In genomic region chr1:150765229-150765976, GRCh38 we compare ENCODE assay signal across 1 cellular context.
TF ChIP-seq lines count a peak whose summit lies in the region.

CTSS (minus strand) TSS chr1:150765778; CDS start chr1:150764763, 1,015 bp downstream.

TF ChIP-seq in GM12878, 131 proteins besides CTCF, POLR2A, EP300 and RAD21 (continued from another document):
- TF ChIP-seq, protein P1, sequence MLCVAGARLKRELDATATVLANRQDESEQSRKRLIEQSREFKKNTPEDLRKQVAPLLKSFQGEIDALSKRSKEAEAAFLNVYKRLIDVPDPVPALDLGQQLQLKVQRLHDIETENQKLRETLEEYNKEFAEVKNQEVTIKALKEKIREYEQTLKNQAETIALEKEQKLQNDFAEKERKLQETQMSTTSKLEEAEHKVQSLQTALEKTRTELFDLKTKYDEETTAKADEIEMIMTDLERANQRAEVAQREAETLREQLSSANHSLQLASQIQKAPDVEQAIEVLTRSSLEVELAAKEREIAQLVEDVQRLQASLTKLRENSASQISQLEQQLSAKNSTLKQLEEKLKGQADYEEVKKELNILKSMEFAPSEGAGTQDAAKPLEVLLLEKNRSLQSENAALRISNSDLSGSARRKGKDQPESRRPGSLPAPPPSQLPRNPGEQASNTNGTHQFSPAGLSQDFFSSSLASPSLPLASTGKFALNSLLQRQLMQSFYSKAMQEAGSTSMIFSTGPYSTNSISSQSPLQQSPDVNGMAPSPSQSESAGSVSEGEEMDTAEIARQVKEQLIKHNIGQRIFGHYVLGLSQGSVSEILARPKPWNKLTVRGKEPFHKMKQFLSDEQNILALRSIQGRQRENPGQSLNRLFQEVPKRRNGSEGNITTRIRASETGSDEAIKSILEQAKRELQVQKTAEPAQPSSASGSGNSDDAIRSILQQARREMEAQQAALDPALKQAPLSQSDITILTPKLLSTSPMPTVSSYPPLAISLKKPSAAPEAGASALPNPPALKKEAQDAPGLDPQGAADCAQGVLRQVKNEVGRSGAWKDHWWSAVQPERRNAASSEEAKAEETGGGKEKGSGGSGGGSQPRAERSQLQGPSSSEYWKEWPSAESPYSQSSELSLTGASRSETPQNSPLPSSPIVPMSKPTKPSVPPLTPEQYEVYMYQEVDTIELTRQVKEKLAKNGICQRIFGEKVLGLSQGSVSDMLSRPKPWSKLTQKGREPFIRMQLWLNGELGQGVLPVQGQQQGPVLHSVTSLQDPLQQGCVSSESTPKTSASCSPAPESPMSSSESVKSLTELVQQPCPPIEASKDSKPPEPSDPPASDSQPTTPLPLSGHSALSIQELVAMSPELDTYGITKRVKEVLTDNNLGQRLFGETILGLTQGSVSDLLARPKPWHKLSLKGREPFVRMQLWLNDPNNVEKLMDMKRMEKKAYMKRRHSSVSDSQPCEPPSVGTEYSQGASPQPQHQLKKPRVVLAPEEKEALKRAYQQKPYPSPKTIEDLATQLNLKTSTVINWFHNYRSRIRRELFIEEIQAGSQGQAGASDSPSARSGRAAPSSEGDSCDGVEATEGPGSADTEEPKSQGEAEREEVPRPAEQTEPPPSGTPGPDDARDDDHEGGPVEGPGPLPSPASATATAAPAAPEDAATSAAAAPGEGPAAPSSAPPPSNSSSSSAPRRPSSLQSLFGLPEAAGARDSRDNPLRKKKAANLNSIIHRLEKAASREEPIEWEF (IDR thresholded peaks at IDR 0.05; ENCODE audit: insufficient replicate concordance, low read depth, low read length) = peak; percentile 95
- TF ChIP-seq, protein P2, sequence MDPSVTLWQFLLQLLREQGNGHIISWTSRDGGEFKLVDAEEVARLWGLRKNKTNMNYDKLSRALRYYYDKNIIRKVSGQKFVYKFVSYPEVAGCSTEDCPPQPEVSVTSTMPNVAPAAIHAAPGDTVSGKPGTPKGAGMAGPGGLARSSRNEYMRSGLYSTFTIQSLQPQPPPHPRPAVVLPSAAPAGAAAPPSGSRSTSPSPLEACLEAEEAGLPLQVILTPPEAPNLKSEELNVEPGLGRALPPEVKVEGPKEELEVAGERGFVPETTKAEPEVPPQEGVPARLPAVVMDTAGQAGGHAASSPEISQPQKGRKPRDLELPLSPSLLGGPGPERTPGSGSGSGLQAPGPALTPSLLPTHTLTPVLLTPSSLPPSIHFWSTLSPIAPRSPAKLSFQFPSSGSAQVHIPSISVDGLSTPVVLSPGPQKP (IDR thresholded peaks at IDR 0.05; ENCODE audit: low read depth, low read length) = no peak
- TF ChIP-seq NRF1 (conservative IDR thresholded peaks at IDR 0.05; ENCODE audit: low read depth, low read length) = no peak
- TF ChIP-seq WRNIP1 (IDR thresholded peaks at IDR 0.05; ENCODE audit: borderline replicate concordance, low read depth, low read length) = no peak
- TF ChIP-seq HCFC1 (IDR thresholded peaks at IDR 0.05; ENCODE audit: low read length) = no peak
- TF ChIP-seq IKZF2 (IDR thresholded peaks at IDR 0.05) = peak; percentile 79 to 83; a peak in 3 of 4 replicates
- no peak for TF ChIP-seq CBX5 (IDR thresholded peaks at IDR 0.05; ENCODE audit: low read depth)
- no peak for TF ChIP-seq YY1 (IDR thresholded peaks at IDR 0.05; ENCODE audit: low read depth, low read length)
- TF ChIP-seq PAX8 (IDR thresholded peaks at IDR 0.05) = no peak
- peak; percentile 69; the same call in 1 of the 2 replicates for TF ChIP-seq MXI1 (IDR thresholded peaks at IDR 0.05; ENCODE audit: low read depth, low read length)
- 0 out of 2 replicates have a peak, but pooled peaks have one; percentile 40 for TF ChIP-seq MTA3 (IDR thresholded peaks at IDR 0.05; ENCODE audit: borderline replicate concordance, low read length)
- peak; percentile 49; the same call in 1 of the 2 replicates for TF ChIP-seq EED (IDR thresholded peaks at IDR 0.05; ENCODE audit: low read depth)
- TF ChIP-seq MTA2 (IDR thresholded peaks at IDR 0.05; ENCODE audit: low read depth) = peak; percentile 69; the same call in 1 of the 2 replicates
- TF ChIP-seq SKIL (IDR thresholded peaks at IDR 0.05; ENCODE audit: low read depth, poor library complexity, severe bottlenecking) = peak; percentile 60
- no peak for TF ChIP-seq HDAC2 (IDR thresholded peaks at IDR 0.05)
- TF ChIP-seq NBN (IDR thresholded peaks at IDR 0.05) = 0 out of 2 replicates have a peak, but pooled peaks have one; percentile 71
- no peak for TF ChIP-seq BCLAF1 (IDR thresholded peaks at IDR 0.05)
- TF ChIP-seq YBX1 (IDR thresholded peaks at IDR 0.05) = no peak
- peak; percentile 70 for TF ChIP-seq PML (IDR thresholded peaks at IDR 0.05; ENCODE audit: low read length)
- TF ChIP-seq SUZ12 (IDR thresholded peaks at IDR 0.05; ENCODE audit: unreplicated experiment) = no peak
- TF ChIP-seq IRF4 (IDR thresholded peaks at IDR 0.05; ENCODE audit: low read depth, low read length) = 0 out of 2 replicates have a peak, but pooled peaks have one; percentile 47
